In genomic region chr14:95897280-95897679, GRCh38 we compare ENCODE assay signal across 24 cellular contexts. TPM values are rescaled to one million over a fixed set of nuclear protein-coding genes. Genes with fewer than 3 reads are reported as not detected.
"Had no signal": no experiment of that assay in that cellular context is flagged by ENCODE, and none has a peak within 500 bp of the region (broad histone marks: within the 10 kb centered on the region; RNA-seq: fewer than 3 reads in every experiment).

No MANE protein-coding gene starts in this region.

- H3K27ac ChIP-seq: RWPE1 had no signal

- H3K4me2 ChIP-seq: SK-N-SH had no signal

- DNase-seq: KBM-7, MV-4-11, NCI-H1048, NCI-H1105, NCI-H1417, NCI-H1436 treated with DMSO at 0.1 percent for 48 hours, NCI-H1694, NCI-H187 treated with DMSO at 0.1 percent for 48 hours, NCI-H2029 treated with DMSO at 0.1 percent for 48 hours, NCI-H2171, NCI-H226, NCI-H446, NCI-H510A, NCI-H524 treated with DMSO at 0.1 percent for 48 hours, NCI-H69, NCI-H774, PC-3, SHP77, SK-N-SH, SW 1271 had no signal

- H3K9me3 ChIP-seq: SK-N-SH had no signal

- ATAC-seq: Panc1, PC-3 had no signal

- H3K9ac ChIP-seq: SK-N-SH had no signal

RNA-seq across cellular contexts. Expression of gene TUNAR, which starts 20.6 kb away (rescaled TPM):
- total RNA-seq: HT-29, MCF 10A, PC-3 had no signal
